In the genomic region with DNA sequence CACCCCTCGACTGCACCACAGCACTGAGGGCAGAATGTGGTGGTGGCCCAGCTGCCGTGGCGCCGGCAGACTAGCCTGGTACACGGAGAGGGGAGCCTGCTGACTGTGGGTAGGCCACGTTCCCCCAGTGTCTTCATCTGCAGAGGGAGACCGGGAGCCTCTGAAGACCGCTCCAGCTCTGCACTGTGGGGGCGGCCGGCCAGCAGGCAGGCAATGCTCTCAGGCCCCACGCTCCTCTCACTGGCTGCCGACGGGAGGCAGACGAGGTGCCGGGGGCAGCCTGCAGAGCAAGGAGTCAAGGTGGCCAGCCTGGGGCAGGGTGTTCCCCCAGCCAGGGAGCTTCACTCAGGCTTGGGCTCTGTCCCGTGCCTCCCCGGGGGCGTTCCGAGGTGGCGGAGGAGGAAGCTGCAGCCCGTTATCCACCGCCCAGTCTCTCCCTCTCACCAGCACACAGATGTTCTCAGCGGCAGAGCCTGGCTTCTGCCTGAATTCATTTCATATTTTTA, we compare ENCODE assay signal across 16 cellular contexts.
A peak's percentile ranks its signal among the peaks of the same experiment; 100 is the strongest.
DNase-seq lines count a peak whose midpoint lies in the region; ATAC-seq and TF ChIP-seq lines count a peak whose summit lies in the region.
"Had no signal": no experiment of that assay in that cellular context is flagged by ENCODE, and none has a peak within 500 bp of the region (broad histone marks: within the 10 kb centered on the region; RNA-seq: fewer than 3 reads in every experiment).

No MANE protein-coding gene starts in this region.

- no peak overlapping the region for H3K4me3 ChIP-seq in fibroblast of villous mesenchyme (ENCODE audit: low read depth, low read length)
- H3K4me3 ChIP-seq in neuronal stem cell (ENCODE audit: low read length in 2 of 2) = no peak overlapping the region
- H3K4me3 ChIP-seq in uterus = no peak overlapping the region
- H3K4me3 ChIP-seq: thyroid gland had no signal

- H3K27ac Mint-ChIP-seq in activated naive CD4-positive, alpha-beta T cell treated with anti-CD3 and anti-CD28 coated beads, Interleukin-2, amount 10 ng/mL, durations not matched to agents 7 days and 5 days = no peak overlapping the region
- H3K27ac Mint-ChIP-seq: memory B cell had no signal

- no peak overlapping the region for H3K14ac ChIP-seq in neuronal stem cell (ENCODE audit: low read length)

- H2BK120ac ChIP-seq in neuronal stem cell (ENCODE audit: low read depth, low read length) = no peak overlapping the region

- H3K4me3 Mint-ChIP-seq in activated naive CD4-positive, alpha-beta T cell treated with anti-CD3 and anti-CD28 coated beads, Interleukin-2, amount 10 ng/mL, durations not matched to agents 7 days and 5 days = no peak overlapping the region
- H3K4me3 Mint-ChIP-seq: memory B cell had no signal

- peak; percentile 20 for DNase-seq in activated naive CD4-positive, alpha-beta T cell treated with anti-CD3 and anti-CD28 coated beads, Interleukin-2, amount 10 ng/mL, durations not matched to agents 7 days and 5 days
- no peak for DNase-seq in activated naive CD4-positive, alpha-beta T cell (lab: John Stamatoyannopoulos, UW)
- peak; percentile 40 for DNase-seq in fibroblast of villous mesenchyme (ENCODE audit: low read depth)
- no peak for DNase-seq in neuronal stem cell (ENCODE audit: low spot score)
- peak; percentile 45 to 59 for DNase-seq in uterus
- no peak for DNase-seq in GM19238 (ENCODE audit: insufficient read length, low spot score)
- no peak for DNase-seq in NCI-H1694 treated with DMSO at 0.1 percent for 48 hours (lab: John Stamatoyannopoulos, UW)
- DNase-seq: DMS79, hippocampal formation, Karpas-422, NCI-H2171 treated with DMSO at 0.1 percent for 48 hours, thyroid gland had no signal

- no peak overlapping the region for H2BK15ac ChIP-seq in neuronal stem cell (ENCODE audit: low read length)

- WGBS in neuronal stem cell (ENCODE audit: extremely low coverage in 2 of 2, insufficient read length in 2 of 2, insufficient replicate concordance in 1 of 2), 2 donors = no CpG with 5 or more reads among the region's 23 CpGs

- H3K18ac ChIP-seq in neuronal stem cell (ENCODE audit: low read length) = peak overlapping the region; percentile 49

- H3K9me3 Mint-ChIP-seq in activated naive CD4-positive, alpha-beta T cell treated with anti-CD3 and anti-CD28 coated beads, Interleukin-2, amount 10 ng/mL, durations not matched to agents 7 days and 5 days = no peaks in the 10 kb centered on the region

- ATAC-seq in GM19463 (IDR thresholded peaks at IDR 0.05; ENCODE audit: unreplicated experiment) = no peak
- ATAC-seq: Panc1 had no signal

- no peak overlapping the region for H3K23ac ChIP-seq in neuronal stem cell (ENCODE audit: low read depth, low read length, poor library complexity)

- intact Hi-C loops in uterus (cut with DNase I; ENCODE audit: low total_unique reads) = no loop called here

- no peak overlapping the region for H3K4me2 ChIP-seq in neuronal stem cell (ENCODE audit: insufficient read depth, low read length, poor library complexity, severe bottlenecking)

- peaks cover 22% of the 10 kb centered on the region for H3K4me1 Mint-ChIP-seq in activated naive CD4-positive, alpha-beta T cell treated with anti-CD3 and anti-CD28 coated beads, Interleukin-2, amount 10 ng/mL, durations not matched to agents 7 days and 5 days

- TF ChIP-seq CTCF in fibroblast of villous mesenchyme (IDR thresholded peaks at IDR 0.05; ENCODE audit: insufficient read depth, low read depth, low read length) = no peak
- no peak for TF ChIP-seq CTCF in uterus (IDR thresholded peaks at IDR 0.05)

- H3K27me3 Mint-ChIP-seq in activated naive CD4-positive, alpha-beta T cell treated with anti-CD3 and anti-CD28 coated beads, Interleukin-2, amount 10 ng/mL, durations not matched to agents 7 days and 5 days = no peaks in the 10 kb centered on the region
- H3K27me3 Mint-ChIP-seq: memory B cell had no signal

- H3K4me1 ChIP-seq in neuronal stem cell (ENCODE audit: control insufficient read depth in 2 of 2, insufficient read depth in 1 of 2, low read depth in 1 of 2, low read length in 2 of 2) (peaks cover 3 to 4% of the 10 kb centered on the region in 2 donors), uterus (peaks cover 17 to 22% of the 10 kb centered on the region in 2 donors)

- no peak for TF ChIP-seq POLR2A in uterus (IDR thresholded peaks at IDR 0.05)

- H3K9me3 ChIP-seq in neuronal stem cell (replicated peaks in 1 of 2; ENCODE audit: control insufficient read depth in 2 of 2, insufficient read depth in 1 of 2, low read depth in 1 of 2, low read length in 2 of 2) (peaks cover 4 to 21% of the 10 kb centered on the region in 2 donors), uterus (no peaks in the 10 kb centered on the region)
- H3K9me3 ChIP-seq: ascending aorta, thyroid gland had no signal

- no peak overlapping the region for H2BK12ac ChIP-seq in neuronal stem cell (ENCODE audit: low read length)

- H3K9ac ChIP-seq in neuronal stem cell (ENCODE audit: low read depth, low read length, poor library complexity) = no peak overlapping the region

- H3K36me3 ChIP-seq in neuronal stem cell (replicated peaks in 1 of 2; ENCODE audit: control insufficient read depth in 2 of 2, insufficient read depth in 2 of 2, low read length in 2 of 2) (peaks cover 0 to 8% of the 10 kb centered on the region in 2 donors), uterus (no peaks in the 10 kb centered on the region)
- H3K36me3 ChIP-seq: ascending aorta, thyroid gland had no signal

- H3K36me3 Mint-ChIP-seq in activated naive CD4-positive, alpha-beta T cell treated with anti-CD3 and anti-CD28 coated beads, Interleukin-2, amount 10 ng/mL, durations not matched to agents 7 days and 5 days = peaks cover 14% of the 10 kb centered on the region

- H2BK5ac ChIP-seq in neuronal stem cell (ENCODE audit: low read length) = no peak overlapping the region

- no peak overlapping the region for H3K4ac ChIP-seq in neuronal stem cell (ENCODE audit: low read length)

- no peak overlapping the region for H2AFZ ChIP-seq in neuronal stem cell (ENCODE audit: low read length)

- no peaks in the 10 kb centered on the region for H3K27me3 ChIP-seq in neuronal stem cell (ENCODE audit: control insufficient read depth in 3 of 3, insufficient read depth in 3 of 3, low read depth in 1 of 3, low read length in 3 of 3)
- H3K27me3 ChIP-seq in uterus = no peaks in the 10 kb centered on the region
- H3K27me3 ChIP-seq: ascending aorta, thyroid gland had no signal

- H3K79me1 ChIP-seq in neuronal stem cell (ENCODE audit: low read depth, low read length) = peaks cover 7% of the 10 kb centered on the region

- H3K27ac ChIP-seq in neuronal stem cell (replicated peaks; ENCODE audit: low read length) = no peak overlapping the region
- H3K27ac ChIP-seq in uterus = peak overlapping the region; percentile 81 to 94
- H3K27ac ChIP-seq: thyroid gland had no signal

- CTCF ChIA-PET in activated naive CD4-positive, alpha-beta T cell treated with anti-CD3 and anti-CD28 coated beads, Interleukin-2, amount 10 ng/mL, durations not matched to agents 7 days and 5 days (lab: Charles Lee) = no interaction called here

- H4K8ac ChIP-seq in neuronal stem cell (ENCODE audit: low read depth, low read length) = no peak overlapping the region

- no peak overlapping the region for H2AK5ac ChIP-seq in neuronal stem cell (ENCODE audit: low read depth, low read length)

- no peak overlapping the region for H4K91ac ChIP-seq in neuronal stem cell (ENCODE audit: low read depth, low read length, poor library complexity)

Comparison
In these comparisons a context has a peak if more than half of its experiments do, and no peak if none do; other contexts are left out.
1. DNase-seq: peak in activated naive CD4-positive, alpha-beta T cell treated with anti-CD3 and anti-CD28 coated beads, Interleukin-2, amount 10 ng/mL, durations not matched to agents 7 days and 5 days (single experiment), fibroblast of villous mesenchyme (single experiment) and uterus (2 of 2); none in activated naive CD4-positive, alpha-beta T cell (0 of 4), neuronal stem cell (single experiment), GM19238 (single experiment) and NCI-H1694 treated with DMSO at 0.1 percent for 48 hours (single experiment).